In the genomic region with DNA sequence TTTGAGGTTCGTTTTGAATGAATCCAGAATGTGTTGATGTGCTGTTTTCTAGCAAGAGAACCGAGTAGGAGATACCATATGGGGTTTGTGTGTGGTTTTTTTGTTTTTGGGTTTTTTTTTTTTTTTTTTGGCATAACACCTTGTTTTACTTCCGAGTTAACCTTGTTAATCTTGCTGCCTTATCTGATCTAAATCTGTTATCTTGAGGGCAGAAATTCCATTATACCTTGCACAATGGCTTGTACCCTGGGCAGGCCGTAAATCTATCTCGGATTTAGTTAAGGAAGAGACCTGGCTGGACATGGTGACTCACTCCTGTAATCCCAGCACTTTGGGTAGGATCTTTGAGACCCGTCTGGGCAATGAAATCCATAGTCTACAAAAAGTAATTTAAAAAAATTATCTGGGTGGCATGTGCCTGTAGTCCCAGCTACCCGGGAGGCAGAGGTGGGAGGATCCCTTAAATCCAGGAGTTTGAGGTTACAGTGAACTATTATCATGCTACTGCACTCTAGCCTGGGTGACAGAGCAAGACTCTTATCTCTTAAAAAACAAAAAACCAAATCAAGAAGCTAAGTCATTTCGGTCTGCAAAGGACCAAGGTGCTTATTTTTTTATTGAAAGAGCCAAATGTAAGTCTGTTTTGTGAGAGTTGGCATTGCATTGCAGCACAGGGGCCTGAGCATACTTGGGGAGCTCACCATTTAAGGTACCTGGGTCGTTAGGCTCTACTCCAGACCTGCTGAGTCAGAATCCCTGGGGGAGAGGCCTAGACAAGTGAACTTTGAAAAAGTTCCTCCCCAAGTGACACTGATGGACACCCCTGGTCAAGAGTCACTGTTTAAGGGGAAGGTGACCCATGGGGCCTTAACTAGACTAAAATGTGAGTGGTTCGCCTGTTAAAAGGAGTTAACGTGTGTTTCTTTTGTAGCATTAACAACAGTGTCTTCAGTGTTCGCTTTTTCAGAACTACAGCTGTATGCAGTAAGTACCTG, we compare ENCODE assay signal across 1 cellular context.
A peak's percentile ranks its signal among the peaks of the same experiment; 100 is the strongest.
TF ChIP-seq lines count a peak whose summit lies in the region.

No MANE protein-coding gene starts in this region.

TF ChIP-seq in K562, 482 proteins besides CTCF, POLR2A, EP300 and RAD21 (continues in another document):
- TF ChIP-seq CBX3 (IDR thresholded peaks at IDR 0.05; ENCODE audit: borderline replicate concordance in 1 of 2, low read length in 2 of 2) (no peak), ZNF583 (CRISPR knock-in tag; IDR thresholded peaks at IDR 0.05) (no peak), SNIP1 (IDR thresholded peaks at IDR 0.05; ENCODE audit: low read depth) (no peak), SRF (CRISPR knock-in tag; IDR thresholded peaks at IDR 0.05) (no peak), C11orf30 (IDR thresholded peaks at IDR 0.05; ENCODE audit: low read depth) (peak; percentile 84), CBFA2T3 (IDR thresholded peaks at IDR 0.05) (peak; percentile 93), EWSR1 (IDR thresholded peaks at IDR 0.05; ENCODE audit: borderline replicate concordance, low read depth, partially characterized antibody) (no peak), ZNF133 (CRISPR knock-in tag; IDR thresholded peaks at IDR 0.05) (no peak), NBN (IDR thresholded peaks at IDR 0.05; ENCODE audit: low read depth) (peak; percentile 35; the same call in 1 of the 2 replicates), DDX20 (tag; IDR thresholded peaks at IDR 0.05; ENCODE audit: low read depth) (no peak), SMAD4 (CRISPR knock-in tag; conservative IDR thresholded peaks at IDR 0.05) (0 out of 2 replicates have a peak, but pooled peaks have one; percentile 40), GTF2A2 (tag; IDR thresholded peaks at IDR 0.05) (no peak), ILF3 (IDR thresholded peaks at IDR 0.05; ENCODE audit: borderline replicate concordance) (no peak), MYNN (IDR thresholded peaks at IDR 0.05) (peak; percentile 91), MYNN (CRISPR knock-in tag; IDR thresholded peaks at IDR 0.05) (no peak), MYBL2 (IDR thresholded peaks at IDR 0.05; ENCODE audit: low read depth) (no peak), MYBL2 (CRISPR knock-in tag; IDR thresholded peaks at IDR 0.05; ENCODE audit: borderline replicate concordance) (no peak), ZFX (CRISPR knock-in tag; IDR thresholded peaks at IDR 0.05) (no peak), ZFP30 (CRISPR knock-in tag; IDR thresholded peaks at IDR 0.05; ENCODE audit: borderline replicate concordance) (no peak), NELFE (IDR thresholded peaks at IDR 0.05; ENCODE audit: insufficient read depth, insufficient read length) (no peak), ARNT (IDR thresholded peaks at IDR 0.05) (0 out of 4 replicates have a peak, but pooled peaks of 1 of the 2 experiments have one; percentile 9), ZNF124 (CRISPR knock-in tag; IDR thresholded peaks at IDR 0.05) (no peak), ZNF197 (CRISPR knock-in tag; IDR thresholded peaks at IDR 0.05; ENCODE audit: low read depth) (no peak; the same call in 1 of the 2 replicates), ZSCAN32 (CRISPR knock-in tag; IDR thresholded peaks at IDR 0.05) (no peak), FOXA1 (IDR thresholded peaks at IDR 0.05; ENCODE audit: borderline replicate concordance) (no peak), NR2F6 (CRISPR knock-in tag; IDR thresholded peaks at IDR 0.05) (no peak), NFIC (IDR thresholded peaks at IDR 0.05) (peak; percentile 62), RCOR1 (IDR thresholded peaks at IDR 0.05; ENCODE audit: borderline replicate concordance in 1 of 2, low read depth in 2 of 2, low read length in 2 of 2) (peak; percentile 90 to 93), SAP30 (IDR thresholded peaks at IDR 0.05; ENCODE audit: borderline replicate concordance, insufficient read depth, low read depth, low read length, poor library complexity, severe bottlenecking) (no peak), CEBPG (CRISPR knock-in tag; IDR thresholded peaks at IDR 0.05) (no peak), CEBPG (tag; conservative IDR thresholded peaks at IDR 0.05 in 1 of 2, IDR thresholded peaks at IDR 0.05 in 1 of 2) (peak in 1 of 2 experiments; percentile 37; a peak in 1 of 4 replicates), SMAD3 (CRISPR knock-in tag; conservative IDR thresholded peaks at IDR 0.05) (no peak), ZNF184 (CRISPR knock-in tag; IDR thresholded peaks at IDR 0.05) (no peak), BMI1 (IDR thresholded peaks at IDR 0.05; ENCODE audit: low read length) (no peak), ZNF75A (CRISPR knock-in tag; IDR thresholded peaks at IDR 0.05) (no peak), LARP7 (IDR thresholded peaks at IDR 0.05) (no peak), TAF1 (IDR thresholded peaks at IDR 0.05; ENCODE audit: control insufficient read depth, extremely low read depth, insufficient read depth, low read length, severe bottlenecking) (no peak), KLF10 (CRISPR knock-in tag; IDR thresholded peaks at IDR 0.05) (no peak), STAG1 (CRISPR knock-in tag; IDR thresholded peaks at IDR 0.05; ENCODE audit: borderline replicate concordance) (no peak), MTA3 (IDR thresholded peaks at IDR 0.05; ENCODE audit: borderline replicate concordance) (no peak), SAFB2 (IDR thresholded peaks at IDR 0.05; ENCODE audit: borderline replicate concordance, low read depth, low read length, severe bottlenecking) (no peak), MEF2A (IDR thresholded peaks at IDR 0.05; ENCODE audit: control insufficient read depth, low read depth, low read length) (no peak), ZNF311 (CRISPR knock-in tag; IDR thresholded peaks at IDR 0.05) (no peak), RFX1 (IDR thresholded peaks at IDR 0.05) (no peak), SRSF3 (IDR thresholded peaks at IDR 0.05; ENCODE audit: insufficient read depth, low read length) (no peak), LCOR (CRISPR knock-in tag; IDR thresholded peaks at IDR 0.05) (0 out of 2 replicates have a peak, but pooled peaks have one; percentile 19), PTTG1 (tag; IDR thresholded peaks at IDR 0.05; ENCODE audit: low read depth) (no peak), TEAD4 (IDR thresholded peaks at IDR 0.05; ENCODE audit: low read length) (peak; percentile 83), TEAD4 (CRISPR knock-in tag; IDR thresholded peaks at IDR 0.05; ENCODE audit: borderline replicate concordance) (no peak), FOXM1 (IDR thresholded peaks at IDR 0.05; ENCODE audit: low read depth) (0 out of 2 replicates have a peak, but pooled peaks have one; percentile 14), FOXM1 (CRISPR knock-in tag; IDR thresholded peaks at IDR 0.05; ENCODE audit: low read depth) (no peak)
- TF ChIP-seq, protein P1, sequence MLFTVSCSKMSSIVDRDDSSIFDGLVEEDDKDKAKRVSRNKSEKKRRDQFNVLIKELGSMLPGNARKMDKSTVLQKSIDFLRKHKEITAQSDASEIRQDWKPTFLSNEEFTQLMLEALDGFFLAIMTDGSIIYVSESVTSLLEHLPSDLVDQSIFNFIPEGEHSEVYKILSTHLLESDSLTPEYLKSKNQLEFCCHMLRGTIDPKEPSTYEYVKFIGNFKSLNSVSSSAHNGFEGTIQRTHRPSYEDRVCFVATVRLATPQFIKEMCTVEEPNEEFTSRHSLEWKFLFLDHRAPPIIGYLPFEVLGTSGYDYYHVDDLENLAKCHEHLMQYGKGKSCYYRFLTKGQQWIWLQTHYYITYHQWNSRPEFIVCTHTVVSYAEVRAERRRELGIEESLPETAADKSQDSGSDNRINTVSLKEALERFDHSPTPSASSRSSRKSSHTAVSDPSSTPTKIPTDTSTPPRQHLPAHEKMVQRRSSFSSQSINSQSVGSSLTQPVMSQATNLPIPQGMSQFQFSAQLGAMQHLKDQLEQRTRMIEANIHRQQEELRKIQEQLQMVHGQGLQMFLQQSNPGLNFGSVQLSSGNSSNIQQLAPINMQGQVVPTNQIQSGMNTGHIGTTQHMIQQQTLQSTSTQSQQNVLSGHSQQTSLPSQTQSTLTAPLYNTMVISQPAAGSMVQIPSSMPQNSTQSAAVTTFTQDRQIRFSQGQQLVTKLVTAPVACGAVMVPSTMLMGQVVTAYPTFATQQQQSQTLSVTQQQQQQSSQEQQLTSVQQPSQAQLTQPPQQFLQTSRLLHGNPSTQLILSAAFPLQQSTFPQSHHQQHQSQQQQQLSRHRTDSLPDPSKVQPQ (CRISPR knock-in tag; IDR thresholded peaks at IDR 0.05; ENCODE audit: borderline replicate concordance), result no peak
- TF ChIP-seq, protein P2, sequence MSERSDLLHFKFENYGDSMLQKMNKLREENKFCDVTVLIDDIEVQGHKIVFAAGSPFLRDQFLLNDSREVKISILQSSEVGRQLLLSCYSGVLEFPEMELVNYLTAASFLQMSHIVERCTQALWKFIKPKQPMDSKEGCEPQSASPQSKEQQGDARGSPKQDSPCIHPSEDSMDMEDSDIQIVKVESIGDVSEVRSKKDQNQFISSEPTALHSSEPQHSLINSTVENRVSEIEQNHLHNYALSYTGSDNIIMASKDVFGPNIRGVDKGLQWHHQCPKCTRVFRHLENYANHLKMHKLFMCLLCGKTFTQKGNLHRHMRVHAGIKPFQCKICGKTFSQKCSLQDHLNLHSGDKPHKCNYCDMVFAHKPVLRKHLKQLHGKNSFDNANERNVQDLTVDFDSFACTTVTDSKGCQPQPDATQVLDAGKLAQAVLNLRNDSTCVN (CRISPR knock-in tag; IDR thresholded peaks at IDR 0.05), result no peak
- TF ChIP-seq, protein P3, sequence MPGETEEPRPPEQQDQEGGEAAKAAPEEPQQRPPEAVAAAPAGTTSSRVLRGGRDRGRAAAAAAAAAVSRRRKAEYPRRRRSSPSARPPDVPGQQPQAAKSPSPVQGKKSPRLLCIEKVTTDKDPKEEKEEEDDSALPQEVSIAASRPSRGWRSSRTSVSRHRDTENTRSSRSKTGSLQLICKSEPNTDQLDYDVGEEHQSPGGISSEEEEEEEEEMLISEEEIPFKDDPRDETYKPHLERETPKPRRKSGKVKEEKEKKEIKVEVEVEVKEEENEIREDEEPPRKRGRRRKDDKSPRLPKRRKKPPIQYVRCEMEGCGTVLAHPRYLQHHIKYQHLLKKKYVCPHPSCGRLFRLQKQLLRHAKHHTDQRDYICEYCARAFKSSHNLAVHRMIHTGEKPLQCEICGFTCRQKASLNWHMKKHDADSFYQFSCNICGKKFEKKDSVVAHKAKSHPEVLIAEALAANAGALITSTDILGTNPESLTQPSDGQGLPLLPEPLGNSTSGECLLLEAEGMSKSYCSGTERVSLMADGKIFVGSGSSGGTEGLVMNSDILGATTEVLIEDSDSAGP (CRISPR knock-in tag; IDR thresholded peaks at IDR 0.05), result no peak
- TF ChIP-seq, protein P4, sequence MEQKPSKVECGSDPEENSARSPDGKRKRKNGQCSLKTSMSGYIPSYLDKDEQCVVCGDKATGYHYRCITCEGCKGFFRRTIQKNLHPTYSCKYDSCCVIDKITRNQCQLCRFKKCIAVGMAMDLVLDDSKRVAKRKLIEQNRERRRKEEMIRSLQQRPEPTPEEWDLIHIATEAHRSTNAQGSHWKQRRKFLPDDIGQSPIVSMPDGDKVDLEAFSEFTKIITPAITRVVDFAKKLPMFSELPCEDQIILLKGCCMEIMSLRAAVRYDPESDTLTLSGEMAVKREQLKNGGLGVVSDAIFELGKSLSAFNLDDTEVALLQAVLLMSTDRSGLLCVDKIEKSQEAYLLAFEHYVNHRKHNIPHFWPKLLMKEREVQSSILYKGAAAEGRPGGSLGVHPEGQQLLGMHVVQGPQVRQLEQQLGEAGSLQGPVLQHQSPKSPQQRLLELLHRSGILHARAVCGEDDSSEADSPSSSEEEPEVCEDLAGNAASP (IDR thresholded peaks at IDR 0.05), result no peak
- TF ChIP-seq, protein P5, sequence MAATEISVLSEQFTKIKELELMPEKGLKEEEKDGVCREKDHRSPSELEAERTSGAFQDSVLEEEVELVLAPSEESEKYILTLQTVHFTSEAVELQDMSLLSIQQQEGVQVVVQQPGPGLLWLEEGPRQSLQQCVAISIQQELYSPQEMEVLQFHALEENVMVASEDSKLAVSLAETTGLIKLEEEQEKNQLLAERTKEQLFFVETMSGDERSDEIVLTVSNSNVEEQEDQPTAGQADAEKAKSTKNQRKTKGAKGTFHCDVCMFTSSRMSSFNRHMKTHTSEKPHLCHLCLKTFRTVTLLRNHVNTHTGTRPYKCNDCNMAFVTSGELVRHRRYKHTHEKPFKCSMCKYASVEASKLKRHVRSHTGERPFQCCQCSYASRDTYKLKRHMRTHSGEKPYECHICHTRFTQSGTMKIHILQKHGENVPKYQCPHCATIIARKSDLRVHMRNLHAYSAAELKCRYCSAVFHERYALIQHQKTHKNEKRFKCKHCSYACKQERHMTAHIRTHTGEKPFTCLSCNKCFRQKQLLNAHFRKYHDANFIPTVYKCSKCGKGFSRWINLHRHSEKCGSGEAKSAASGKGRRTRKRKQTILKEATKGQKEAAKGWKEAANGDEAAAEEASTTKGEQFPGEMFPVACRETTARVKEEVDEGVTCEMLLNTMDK (IDR thresholded peaks at IDR 0.05; ENCODE audit: borderline replicate concordance, insufficient read depth, low read depth, low read length, poor library complexity, severe bottlenecking), result no peak
- TF ChIP-seq, protein P6, sequence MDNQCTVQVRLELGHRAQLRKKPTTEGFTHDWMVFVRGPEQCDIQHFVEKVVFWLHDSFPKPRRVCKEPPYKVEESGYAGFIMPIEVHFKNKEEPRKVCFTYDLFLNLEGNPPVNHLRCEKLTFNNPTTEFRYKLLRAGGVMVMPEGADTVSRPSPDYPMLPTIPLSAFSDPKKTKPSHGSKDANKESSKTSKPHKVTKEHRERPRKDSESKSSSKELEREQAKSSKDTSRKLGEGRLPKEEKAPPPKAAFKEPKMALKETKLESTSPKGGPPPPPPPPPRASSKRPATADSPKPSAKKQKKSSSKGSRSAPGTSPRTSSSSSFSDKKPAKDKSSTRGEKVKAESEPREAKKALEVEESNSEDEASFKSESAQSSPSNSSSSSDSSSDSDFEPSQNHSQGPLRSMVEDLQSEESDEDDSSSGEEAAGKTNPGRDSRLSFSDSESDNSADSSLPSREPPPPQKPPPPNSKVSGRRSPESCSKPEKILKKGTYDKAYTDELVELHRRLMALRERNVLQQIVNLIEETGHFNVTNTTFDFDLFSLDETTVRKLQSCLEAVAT (IDR thresholded peaks at IDR 0.05), result no peak
- TF ChIP-seq, protein P7, sequence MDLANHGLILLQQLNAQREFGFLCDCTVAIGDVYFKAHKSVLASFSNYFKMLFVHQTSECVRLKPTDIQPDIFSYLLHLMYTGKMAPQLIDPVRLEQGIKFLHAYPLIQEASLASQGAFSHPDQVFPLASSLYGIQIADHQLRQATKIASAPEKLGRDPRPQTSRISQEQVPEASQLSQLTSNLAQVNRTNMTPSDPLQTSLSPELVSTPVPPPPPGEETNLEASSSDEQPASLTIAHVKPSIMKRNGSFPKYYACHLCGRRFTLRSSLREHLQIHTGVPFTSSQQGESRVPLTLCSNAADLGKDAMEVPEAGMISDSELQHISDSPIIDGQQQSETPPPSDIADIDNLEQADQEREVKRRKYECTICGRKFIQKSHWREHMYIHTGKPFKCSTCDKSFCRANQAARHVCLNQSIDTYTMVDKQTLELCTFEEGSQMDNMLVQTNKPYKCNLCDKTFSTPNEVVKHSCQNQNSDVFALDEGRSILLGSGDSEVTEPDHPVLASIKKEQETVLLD (IDR thresholded peaks at IDR 0.05), result no peak; the same call in 1 of the 2 replicates
